In the genomic region with DNA sequence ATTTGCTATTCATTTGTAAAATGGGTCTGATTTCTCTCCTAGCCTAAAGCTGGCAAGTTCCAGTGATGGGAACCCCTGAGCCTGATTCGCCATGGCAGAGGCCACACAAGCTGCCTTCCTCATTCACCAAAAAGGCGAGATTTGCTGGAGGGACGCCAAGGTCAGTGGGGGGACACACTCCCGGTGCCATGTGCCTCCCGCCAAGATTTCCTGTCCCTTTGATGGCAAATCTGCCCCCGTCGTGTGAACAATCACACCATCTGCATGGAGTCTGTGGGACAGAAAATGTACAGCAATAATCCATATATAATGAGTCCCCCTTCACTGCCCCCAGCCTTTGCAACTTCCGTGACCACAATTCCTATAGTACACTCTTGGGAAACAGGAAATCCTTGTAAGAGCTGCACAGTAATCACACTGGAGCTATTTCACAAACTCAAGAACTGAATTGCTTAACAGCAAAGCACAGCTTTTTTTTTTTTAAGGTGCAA, we compare ENCODE assay signal across 11 cellular contexts. TPM values are rescaled to one million over a fixed set of nuclear protein-coding genes. Genes with fewer than 3 reads are reported as not detected.
A peak's percentile ranks its signal among the peaks of the same experiment; 100 is the strongest.
DNase-seq lines count a peak whose midpoint lies in the region; FAIRE-seq and TF ChIP-seq lines count a peak whose summit lies in the region.
"Had no signal": no experiment of that assay in that cellular context is flagged by ENCODE, and none has a peak within 500 bp of the region (broad histone marks: within the 10 kb centered on the region; RNA-seq: fewer than 3 reads in every experiment).

No MANE protein-coding gene starts in this region.

- H3K4ac ChIP-seq in neuronal stem cell (ENCODE audit: low read length) = no peak overlapping the region

- no peaks in the 10 kb centered on the region for H3K79me1 ChIP-seq in neuronal stem cell (ENCODE audit: low read depth, low read length)

- H3K4me3 ChIP-seq in AG04450 (ENCODE audit: low read depth, low read length) = no peak overlapping the region
- H3K4me3 ChIP-seq in fibroblast of lung (replicated peaks in 1 of 4; ENCODE audit: control extremely low read depth in 1 of 4, insufficient read depth in 1 of 4, low read depth in 3 of 4, low read length in 4 of 4) = no peak overlapping the region
- no peak overlapping the region for H3K4me3 ChIP-seq in neuronal stem cell (ENCODE audit: low read length in 2 of 2)
- no peak overlapping the region for H3K4me3 ChIP-seq in small intestine (ENCODE audit: low read depth in 1 of 2, low read length in 2 of 2)
- no peak overlapping the region for H3K4me3 ChIP-seq in Karpas-422 (ENCODE audit: low read length)
- H3K4me3 ChIP-seq: vagina had no signal

- no peak overlapping the region for H2AFZ ChIP-seq in fibroblast of lung (ENCODE audit: low read length)
- peak overlapping the region; percentile 65 for H2AFZ ChIP-seq in neuronal stem cell (ENCODE audit: low read length)
- no peak overlapping the region for H2AFZ ChIP-seq in Karpas-422 (ENCODE audit: low read length)

- no peak overlapping the region for H2BK120ac ChIP-seq in neuronal stem cell (ENCODE audit: low read depth, low read length)

- H3K18ac ChIP-seq in neuronal stem cell (ENCODE audit: low read length) = no peak overlapping the region

- H3K4me1 ChIP-seq in fibroblast of lung (ENCODE audit: control insufficient read depth, extremely low read depth, insufficient read depth, low read length) = no peaks in the 10 kb centered on the region
- peaks cover 0 to 12% of the 10 kb centered on the region in 2 donors for H3K4me1 ChIP-seq in neuronal stem cell (ENCODE audit: control insufficient read depth in 2 of 2, insufficient read depth in 1 of 2, low read depth in 1 of 2, low read length in 2 of 2)
- H3K4me1 ChIP-seq in small intestine (ENCODE audit: control insufficient read depth in 2 of 2, insufficient read depth in 1 of 2, low read depth in 1 of 2, low read length in 1 of 2) = no peaks in the 10 kb centered on the region
- H3K4me1 ChIP-seq in Karpas-422 (ENCODE audit: low read length) = no peaks in the 10 kb centered on the region
- H3K4me1 ChIP-seq: vagina had no signal

- no peak overlapping the region for H4K91ac ChIP-seq in neuronal stem cell (ENCODE audit: low read depth, low read length, poor library complexity)

- no peak overlapping the region for H2BK12ac ChIP-seq in neuronal stem cell (ENCODE audit: low read length)

- CTCF ChIA-PET in AG04450 (lab: Charles Lee) = interaction anchor here (0.6 to 2.0 kb wide), 6 partner anchors 9 to 136 kb away, joined by 3 to 6 read pairs (median 4); no protein-coding TSS in a partner anchor

- no peak overlapping the region for H3K9ac ChIP-seq in fibroblast of lung (ENCODE audit: insufficient read depth, low read length)
- no peak overlapping the region for H3K9ac ChIP-seq in neuronal stem cell (ENCODE audit: low read depth, low read length, poor library complexity)
- no peak overlapping the region for H3K9ac ChIP-seq in Karpas-422 (ENCODE audit: low read length)

- DNase-seq in AG04450 (ENCODE audit: low read depth, low spot score) (no peak), NCI-H1092 treated with DMSO at 0.1 percent for 48 hours (lab: John Stamatoyannopoulos, UW) (peak; percentile 9), fibroblast of lung (ENCODE audit: low read depth in 2 of 2) (peak; percentile 35 to 92), neuronal stem cell (ENCODE audit: low spot score) (no peak), small intestine (no peak), Ammon's horn (ENCODE audit: low spot score) (no peak), Karpas-422 (no peak), OCI-M1 (lab: John Stamatoyannopoulos, UW) (no peak)
- DNase-seq: CD4-positive, CD25-positive, alpha-beta regulatory T cell; NCI-H526 treated with DMSO at 0.1 percent for 48 hours had no signal

- H4K8ac ChIP-seq in neuronal stem cell (ENCODE audit: low read depth, low read length) = no peak overlapping the region

- H3K36me3 ChIP-seq in fibroblast of lung (ENCODE audit: control insufficient read depth, insufficient read depth, low read length) (no peaks in the 10 kb centered on the region), neuronal stem cell (replicated peaks in 1 of 2; ENCODE audit: control insufficient read depth in 2 of 2, insufficient read depth in 2 of 2, low read length in 2 of 2) (no peaks in the 10 kb centered on the region), small intestine (ENCODE audit: control insufficient read depth in 2 of 2, insufficient read depth in 2 of 2, low read length in 2 of 2) (no peaks in the 10 kb centered on the region), Karpas-422 (ENCODE audit: insufficient read depth, low read length) (no peaks in the 10 kb centered on the region)
- H3K36me3 ChIP-seq: vagina had no signal

- WGBS in neuronal stem cell (ENCODE audit: extremely low coverage in 2 of 2, insufficient read length in 2 of 2, insufficient replicate concordance in 1 of 2), 2 donors = no CpG with 5 or more reads among the region's 8 CpGs
- WGBS in small intestine, 3 donors = 44 to 58% (median 51%) methylated on average over 8 of the region's 8 CpGs

- H3K79me2 ChIP-seq in fibroblast of lung (ENCODE audit: control insufficient read depth, insufficient read depth, low read length) = no peaks in the 10 kb centered on the region
- no peaks in the 10 kb centered on the region for H3K79me2 ChIP-seq in Karpas-422 (ENCODE audit: low read length)

- FAIRE-seq in small intestine (lab: Jason Lieb, UNC) = no peak

- POLR2A ChIA-PET in AG04450 (lab: Yijun Ruan, JAX) = interaction anchor here (0.6 to 1.6 kb wide), 4 partner anchors 17 to 88 kb away, joined by 3 to 4 read pairs (median 4); no protein-coding TSS in a partner anchor

- peak overlapping the region; percentile 24 for H3K27ac ChIP-seq in AG04450 (ENCODE audit: low read depth, low read length)
- no peak overlapping the region for H3K27ac ChIP-seq in fibroblast of lung (ENCODE audit: insufficient read depth, low read length)
- H3K27ac ChIP-seq in neuronal stem cell (replicated peaks; ENCODE audit: low read length) = no peak overlapping the region
- peak overlapping the region in 1 of 2 donors; percentile 73 for H3K27ac ChIP-seq in small intestine (ENCODE audit: low read depth in 1 of 2, low read length in 1 of 2)
- no peak overlapping the region for H3K27ac ChIP-seq in Karpas-422 (ENCODE audit: low read length)
- H3K27ac ChIP-seq: vagina had no signal

- H3K9me2 ChIP-seq in Karpas-422 (replicated peaks; ENCODE audit: insufficient read depth, low read length) = no peaks in the 10 kb centered on the region

- no peak overlapping the region for H2BK5ac ChIP-seq in neuronal stem cell (ENCODE audit: low read length)

- H3K9me3 ChIP-seq in AG04450 (ENCODE audit: control insufficient read depth, insufficient read depth, low read length) = no peaks in the 10 kb centered on the region
- no peaks in the 10 kb centered on the region for H3K9me3 ChIP-seq in fibroblast of lung (ENCODE audit: control insufficient read depth, insufficient read depth, low read depth, low read length)
- no peaks in the 10 kb centered on the region for H3K9me3 ChIP-seq in neuronal stem cell (replicated peaks in 1 of 2; ENCODE audit: control insufficient read depth in 2 of 2, insufficient read depth in 1 of 2, low read depth in 1 of 2, low read length in 2 of 2)
- no peaks in the 10 kb centered on the region for H3K9me3 ChIP-seq in small intestine (ENCODE audit: control insufficient read depth, low read depth)
- no peaks in the 10 kb centered on the region for H3K9me3 ChIP-seq in Karpas-422 (ENCODE audit: low read length)
- H3K9me3 ChIP-seq: vagina had no signal

- H3K27me3 ChIP-seq in AG04450 (ENCODE audit: control insufficient read depth, insufficient read depth, low read length) (peaks cover 2% of the 10 kb centered on the region), fibroblast of lung (ENCODE audit: control insufficient read depth, insufficient read depth, low read length) (no peaks in the 10 kb centered on the region), neuronal stem cell (ENCODE audit: control insufficient read depth in 3 of 3, insufficient read depth in 3 of 3, low read depth in 1 of 3, low read length in 3 of 3) (peaks cover 0 to 20% (median 0%) of the 10 kb centered on the region in 3 experiments), small intestine (ENCODE audit: control insufficient read depth in 2 of 2, insufficient read depth in 2 of 2, low read length in 2 of 2) (no peaks in the 10 kb centered on the region), Karpas-422 (ENCODE audit: low read length) (no peaks in the 10 kb centered on the region)
- H3K27me3 ChIP-seq: vagina had no signal

- no peak overlapping the region for H3K23ac ChIP-seq in neuronal stem cell (ENCODE audit: low read depth, low read length, poor library complexity)

- H2AK5ac ChIP-seq in neuronal stem cell (ENCODE audit: low read depth, low read length) = no peak overlapping the region

- H3K14ac ChIP-seq in neuronal stem cell (ENCODE audit: low read length) = no peak overlapping the region

- H3K4me2 ChIP-seq in fibroblast of lung (ENCODE audit: extremely low read depth, insufficient read depth, low read length) (no peak overlapping the region), neuronal stem cell (ENCODE audit: insufficient read depth, low read length, poor library complexity, severe bottlenecking) (no peak overlapping the region), Karpas-422 (ENCODE audit: low read depth, low read length, poor library complexity, severe bottlenecking) (no peak overlapping the region)

- TF ChIP-seq CTCF in AG04450 (IDR thresholded peaks at IDR 0.05; ENCODE audit: low read depth, low read length) (no peak), fibroblast of lung (conservative IDR thresholded peaks at IDR 0.05 in 1 of 2, IDR thresholded peaks at IDR 0.05 in 1 of 2; ENCODE audit: low read depth in 1 of 2, low read length in 2 of 2) (no peak)

- H4K20me1 ChIP-seq in fibroblast of lung (ENCODE audit: control insufficient read depth, extremely low read depth, insufficient read depth, low read length) = no peaks in the 10 kb centered on the region
- no peaks in the 10 kb centered on the region for H4K20me1 ChIP-seq in Karpas-422 (ENCODE audit: insufficient read depth, low read depth, low read length)

- H2BK15ac ChIP-seq in neuronal stem cell (ENCODE audit: low read length) = no peak overlapping the region

RNA-seq across cellular contexts. Expression of gene IGF2R, which starts 15.7 kb away (rescaled TPM):
- polyA plus RNA-seq in AG04450 (2011; rRNA removed) (40.9 and 59.4 TPM in 2 replicates), fibroblast of lung (37.6 and 48.5 TPM in 2 replicates), small intestine (10 to 100 TPM in 1 of 3 donors, 1 to 10 TPM in 2; 4.9 to 23.6 (median 5.9) TPM)
- polyA minus RNA-seq in AG04450 (2011; rRNA and poly(A)+ RNA removed) = 151 and 174 TPM in 2 replicates
- 233 and 300 TPM in 2 replicates for total RNA-seq in fibroblast of lung
- polyA plus RNA-seq in fibroblast of lung (2012) = 74.0 and 84.4 TPM in 2 replicates
- polyA minus RNA-seq in fibroblast of lung (ENCODE audit: low replicate concordance) = 166 and 254 TPM in 2 replicates
- polyA plus RNA-seq in neuronal stem cell (2013, experiment 1 of 2) = 14.0 TPM
- polyA plus RNA-seq in neuronal stem cell (2013, experiment 2 of 2) = 13.5 TPM
- total RNA-seq in Karpas-422 (2014; rRNA removed; shearing (Covaris generic); ENCODE audit: low replicate concordance) = 9.6 and 10.5 TPM in 2 replicates

Comparison
In these comparisons a context has a peak if more than half of its experiments do, and no peak if none do; other contexts are left out.
1. DNase-seq: peak in NCI-H1092 treated with DMSO at 0.1 percent for 48 hours (single experiment) and fibroblast of lung (2 of 2); none in AG04450 (single experiment), neuronal stem cell (single experiment), small intestine (single experiment), Ammon's horn (single experiment), Karpas-422 (single experiment) and OCI-M1 (single experiment).